Comparison of ENCODE assay signal across 9 cellular contexts in the genomic region with DNA sequence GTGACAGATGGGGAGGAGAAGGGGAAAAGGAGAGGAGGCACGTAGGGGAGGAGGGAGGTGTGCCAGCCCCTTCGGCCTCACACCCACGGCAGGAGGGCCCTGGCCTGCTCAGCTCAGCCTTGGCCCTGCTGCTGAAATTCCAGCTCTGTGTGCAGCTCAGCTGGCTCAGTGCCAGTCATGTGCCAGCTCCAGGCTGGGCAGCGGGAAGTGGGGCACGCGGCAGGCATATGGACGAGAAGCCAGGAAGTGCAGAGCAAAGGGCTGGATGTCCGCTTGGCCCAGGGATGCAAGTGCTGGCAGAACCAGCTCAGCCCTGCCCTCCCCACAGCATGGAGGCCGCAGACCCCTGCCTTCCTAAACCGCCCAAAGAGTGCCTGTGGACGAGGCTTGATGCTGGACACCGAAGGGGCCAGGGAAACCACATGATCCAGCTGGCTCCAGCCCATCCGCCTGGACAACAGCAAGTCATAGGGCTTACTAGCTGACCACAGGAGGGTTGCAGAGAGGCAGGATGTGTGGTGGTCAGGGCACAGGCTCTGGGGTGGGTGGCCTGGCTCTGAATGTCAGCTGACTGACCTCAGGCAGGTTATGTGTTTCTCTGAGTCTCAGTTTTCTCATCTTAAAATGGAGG.
DNase-seq lines count a peak whose midpoint lies in the region; ATAC-seq and TF ChIP-seq lines count a peak whose summit lies in the region.
"Had no signal": no experiment of that assay in that cellular context is flagged by ENCODE, and none has a peak within 500 bp of the region (broad histone marks: within the 10 kb centered on the region; RNA-seq: fewer than 3 reads in every experiment).

No MANE protein-coding gene starts in this region.

- H3K4me3 Mint-ChIP-seq in activated CD8-positive, alpha-beta T cell treated with anti-CD3 and anti-CD28 coated beads for 36 hours = no peak overlapping the region
- H3K4me3 Mint-ChIP-seq: IgD-negative memory B cell had no signal

- no peak overlapping the region for H3K27ac ChIP-seq in substantia nigra (ENCODE audit: low read depth, low read length, poor library complexity, severe bottlenecking)

- H3K27ac Mint-ChIP-seq in activated CD8-positive, alpha-beta T cell treated with anti-CD3 and anti-CD28 coated beads for 36 hours = peak overlapping the region; percentile 83

- CTCF ChIA-PET in activated CD8-positive, alpha-beta T cell treated with anti-CD3 and anti-CD28 coated beads for 36 hours (lab: Charles Lee) = interaction anchor here (0.7 to 12.7 kb wide), 12 partner anchors 9 to 253 kb away, joined by 3 to 256 read pairs (median 6); no protein-coding TSS in a partner anchor

- intact Hi-C loops in activated CD8-positive, alpha-beta T cell treated with anti-CD3 and anti-CD28 coated beads for 36 hours (cut with micrococcal nuclease) = no loop called here

- no peak for ATAC-seq in activated CD8-positive, alpha-beta T cell treated with anti-CD3 and anti-CD28 coated beads for 36 hours
- no peak for ATAC-seq in HG02840 (IDR thresholded peaks at IDR 0.05; ENCODE audit: low FRiP score, unreplicated experiment)

- peaks cover 12% of the 10 kb centered on the region for H3K36me3 Mint-ChIP-seq in activated CD8-positive, alpha-beta T cell treated with anti-CD3 and anti-CD28 coated beads for 36 hours (ENCODE audit: low read depth)

- POLR2A ChIA-PET in activated CD8-positive, alpha-beta T cell treated with anti-CD3 and anti-CD28 coated beads for 36 hours (lab: Charles Lee) = interaction anchor here (0.7 to 10.0 kb wide), 6 partner anchors 8 to 124 kb away, joined by 3 to 90 read pairs (median 6); no protein-coding TSS in a partner anchor

- TF ChIP-seq CTCF in activated CD8-positive, alpha-beta T cell treated with anti-CD3 and anti-CD28 coated beads for 36 hours (IDR thresholded peaks at IDR 0.05) = no peak

- H3K27me3 Mint-ChIP-seq in activated CD8-positive, alpha-beta T cell treated with anti-CD3 and anti-CD28 coated beads for 36 hours = no peaks in the 10 kb centered on the region
- H3K27me3 Mint-ChIP-seq: IgD-negative memory B cell had no signal

- H3K9me3 Mint-ChIP-seq in activated CD8-positive, alpha-beta T cell treated with anti-CD3 and anti-CD28 coated beads for 36 hours = no peaks in the 10 kb centered on the region
- H3K9me3 Mint-ChIP-seq: IgD-negative memory B cell had no signal

- DNase-seq in NCI-H748 (lab: John Stamatoyannopoulos, UW; ENCODE audit: unreplicated experiment) (peak; percentile 38), NCI-H748 treated with DMSO at 0.1 percent for 48 hours (lab: John Stamatoyannopoulos, UW) (no peak), hippocampal formation (lab: John Stamatoyannopoulos, UW) (peak; percentile 18 to 72), substantia nigra (lab: John Stamatoyannopoulos, UW) (peak in 35 of 49 donors; percentile 17 to 96 (median 57))
- no peak for DNase-seq in activated CD8-positive, alpha-beta T cell treated with anti-CD3 and anti-CD28 coated beads for 36 hours
- no peak for DNase-seq in stimulated activated CD8-positive, alpha-beta memory T cell treated with anti-CD3 and anti-CD28 coated beads, Interleukin-4, amount 100 ng/mL, for 48 hours
- no peak for DNase-seq in activated effector memory CD4-positive, alpha-beta T cell treated with anti-CD3 and anti-CD28 coated beads, Interleukin-2, amount 50 U/mL, for 16 hours

- H3K4me1 Mint-ChIP-seq in activated CD8-positive, alpha-beta T cell treated with anti-CD3 and anti-CD28 coated beads for 36 hours (ENCODE audit: low read depth) = peaks cover 86% of the 10 kb centered on the region

Comparison
In these comparisons a context has a peak if more than half of its experiments do, and no peak if none do; other contexts are left out.
1. DNase-seq: peak in NCI-H748 (single experiment), hippocampal formation (2 of 2) and substantia nigra (35 of 49); none in NCI-H748 treated with DMSO at 0.1 percent for 48 hours (single experiment), activated CD8-positive, alpha-beta T cell treated with anti-CD3 and anti-CD28 coated beads for 36 hours (single experiment), stimulated activated CD8-positive, alpha-beta memory T cell treated with anti-CD3 and anti-CD28 coated beads, Interleukin-4, amount 100 ng/mL, for 48 hours (single experiment) and activated effector memory CD4-positive, alpha-beta T cell treated with anti-CD3 and anti-CD28 coated beads, Interleukin-2, amount 50 U/mL, for 16 hours (single experiment).